9 cellular contexts compared by ENCODE assay signal in the genomic region with DNA sequence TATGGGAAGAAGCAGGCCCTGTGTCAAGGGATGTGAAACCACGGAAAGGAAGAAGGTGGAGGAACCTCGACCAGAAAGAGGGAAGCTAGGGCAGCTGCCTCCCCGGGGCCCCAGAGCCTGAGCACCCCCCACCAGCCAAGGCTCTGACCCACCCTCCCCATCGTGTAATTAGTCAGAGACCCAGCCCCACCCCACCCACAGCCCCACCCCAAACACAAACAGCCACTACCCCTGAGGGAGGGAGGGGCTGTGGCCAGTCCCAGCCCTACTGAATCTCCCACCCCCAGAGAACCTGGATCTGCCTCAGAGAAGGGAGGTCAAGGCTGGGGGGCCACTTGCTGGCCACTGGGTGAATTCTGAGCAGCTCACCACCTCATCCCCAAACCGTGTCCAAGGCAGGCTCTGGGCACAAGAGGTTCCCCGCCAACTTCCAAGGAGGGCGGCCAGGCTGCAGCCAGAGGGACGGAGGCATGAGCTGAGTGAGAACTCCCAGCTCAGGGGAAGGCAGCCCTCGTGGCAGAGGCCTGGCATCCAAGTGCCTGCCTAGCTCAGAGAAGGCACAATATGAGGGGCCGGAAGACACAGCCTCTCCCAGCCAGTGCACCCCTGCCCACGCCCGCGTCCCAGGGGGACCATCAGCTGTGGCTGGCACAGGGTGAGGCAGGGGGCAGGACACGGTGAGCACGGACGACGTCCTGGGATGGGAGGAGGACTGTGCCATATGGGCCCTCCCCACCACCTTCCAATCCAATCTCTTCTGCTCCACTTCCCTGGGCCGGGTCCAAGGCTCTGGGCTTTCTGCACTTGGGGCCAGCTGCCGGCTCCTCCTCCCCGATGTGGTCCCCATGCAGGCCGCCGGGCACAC. TPM values are rescaled to one million over a fixed set of nuclear protein-coding genes. Genes with fewer than 3 reads are reported as not detected.
DNase-seq lines count a peak whose midpoint lies in the region; ATAC-seq and TF ChIP-seq lines count a peak whose summit lies in the region.
"Had no signal": no experiment of that assay in that cellular context is flagged by ENCODE, and none has a peak within 500 bp of the region (broad histone marks: within the 10 kb centered on the region; RNA-seq: fewer than 3 reads in every experiment).

No MANE protein-coding gene starts in this region.

- intact Hi-C loops in mucosa of descending colon (cut with DNase I, micrococcal nuclease) = no loop called here
- intact Hi-C loops in activated CD4-positive, alpha-beta T cell treated with anti-CD3 and anti-CD28 coated beads, Interleukin-2, amount 10 ng/mL, durations not matched to agents 24 days and 14 days (cut with micrococcal nuclease) = loop anchor here (5.0 kb wide), 1 partner anchor 32 kb away; a partner anchor contains a TSS

- H3K36me3 Mint-ChIP-seq in activated CD4-positive, alpha-beta T cell treated with anti-CD3 and anti-CD28 coated beads, Interleukin-2, amount 10 ng/mL, durations not matched to agents 24 days and 14 days (ENCODE audit: low read depth) = no peaks in the 10 kb centered on the region
- H3K36me3 Mint-ChIP-seq: activated naive CD4-positive, alpha-beta T cell treated with anti-CD3 and anti-CD28 coated beads, Interleukin-2, amount 50 U/mL, for 24 hours had no signal

- peaks cover 10% of the 10 kb centered on the region for H3K4me1 Mint-ChIP-seq in activated CD4-positive, alpha-beta T cell treated with anti-CD3 and anti-CD28 coated beads, Interleukin-2, amount 10 ng/mL, durations not matched to agents 24 days and 14 days

- peak overlapping the region; percentile 85 for H3K27ac ChIP-seq in caudate nucleus (ENCODE audit: low read depth, low read length)

- DNase-seq in AG04449 (ENCODE audit: low read depth, low spot score) = no peak
- peak; percentile 95 for DNase-seq in MG63
- peak in 38 of 61 donors; percentile 14 to 91 (median 50) for DNase-seq in caudate nucleus (lab: John Stamatoyannopoulos, UW)
- DNase-seq in mucosa of descending colon = peak; percentile 62 to 80 (median 74)
- DNase-seq in activated CD4-positive, alpha-beta T cell treated with anti-CD3 and anti-CD28 coated beads, Interleukin-2, amount 10 ng/mL, durations not matched to agents 24 days and 14 days = no peak
- DNase-seq in SW480 (ENCODE audit: low spot score) = no peak
- DNase-seq in NCI-H82 (lab: John Stamatoyannopoulos, UW) = no peak

- H3K9me3 ChIP-seq in MG63 = no peaks in the 10 kb centered on the region
- no peaks in the 10 kb centered on the region for H3K9me3 ChIP-seq in mucosa of descending colon

- POLR2A ChIA-PET in AG04449 (lab: Yijun Ruan, JAX) = interaction anchor here (0.5 to 4.7 kb wide), 4 partner anchors 11 to 221 kb away, joined by 3 to 43 read pairs (median 3); a partner anchor contains a TSS

- peaks cover 15% of the 10 kb centered on the region for H3K27me3 Mint-ChIP-seq in activated CD4-positive, alpha-beta T cell treated with anti-CD3 and anti-CD28 coated beads, Interleukin-2, amount 10 ng/mL, durations not matched to agents 24 days and 14 days

- peaks cover 64% of the 10 kb centered on the region for H3K4me1 ChIP-seq in mucosa of descending colon (ENCODE audit: low read depth)

- no peak overlapping the region for H3K4me3 Mint-ChIP-seq in activated CD4-positive, alpha-beta T cell treated with anti-CD3 and anti-CD28 coated beads, Interleukin-2, amount 10 ng/mL, durations not matched to agents 24 days and 14 days
- H3K4me3 Mint-ChIP-seq: activated naive CD4-positive, alpha-beta T cell treated with anti-CD3 and anti-CD28 coated beads, Interleukin-2, amount 50 U/mL, for 24 hours had no signal

- H3K27ac Mint-ChIP-seq in activated CD4-positive, alpha-beta T cell treated with anti-CD3 and anti-CD28 coated beads, Interleukin-2, amount 10 ng/mL, durations not matched to agents 24 days and 14 days = no peak overlapping the region
- H3K27ac Mint-ChIP-seq: activated naive CD4-positive, alpha-beta T cell treated with anti-CD3 and anti-CD28 coated beads, Interleukin-2, amount 50 U/mL, for 24 hours had no signal

- CTCF ChIA-PET in AG04449 (lab: Yijun Ruan, JAX) = interaction anchor here (0.7 to 4.0 kb wide), 11 partner anchors 10 to 62 kb away, joined by 3 to 24 read pairs (median 5); no protein-coding TSS in a partner anchor

- ATAC-seq in mucosa of descending colon (peak; percentile 27), HG03460 (IDR thresholded peaks at IDR 0.05; ENCODE audit: unreplicated experiment) (no peak)

- peaks cover 34% of the 10 kb centered on the region for H3K36me3 ChIP-seq in MG63
- no peaks in the 10 kb centered on the region for H3K36me3 ChIP-seq in mucosa of descending colon (ENCODE audit: low read depth)

- no peaks in the 10 kb centered on the region for H3K27me3 ChIP-seq in MG63

- H3K9me3 Mint-ChIP-seq in activated CD4-positive, alpha-beta T cell treated with anti-CD3 and anti-CD28 coated beads, Interleukin-2, amount 10 ng/mL, durations not matched to agents 24 days and 14 days = no peaks in the 10 kb centered on the region
- H3K9me3 Mint-ChIP-seq: activated naive CD4-positive, alpha-beta T cell treated with anti-CD3 and anti-CD28 coated beads, Interleukin-2, amount 50 U/mL, for 24 hours had no signal

- TF ChIP-seq CTCF in AG04449 (IDR thresholded peaks at IDR 0.05; ENCODE audit: insufficient read depth, low read length, missing control alignments) (no peak), mucosa of descending colon (IDR thresholded peaks at IDR 0.05) (no peak)

- H3K4me3 ChIP-seq in AG04449 (ENCODE audit: low read depth, low read length) = peak overlapping the region; percentile 89
- H3K4me3 ChIP-seq in MG63 = peak overlapping the region; percentile 88
- H3K4me3 ChIP-seq in mucosa of descending colon = no peak overlapping the region

RNA-seq across cellular contexts. Expression of a gene that starts 2.7 kb away (rescaled TPM):
- 65.6 and 80.7 TPM in 2 replicates for total RNA-seq in MG63 (2014; rRNA removed; shearing (Covaris generic); ENCODE audit: low replicate concordance)
- total RNA-seq in mucosa of descending colon = 100 to 1,000 TPM; 232 to 318 (median 250) TPM
- total RNA-seq in activated CD4-positive, alpha-beta T cell treated with anti-CD3 and anti-CD28 coated beads, Interleukin-2, amount 10 ng/mL, durations not matched to agents 24 days and 14 days = 9.0 and 9.5 TPM in 2 replicates

RNA-seq across cellular contexts. Expression of a gene that starts 22.1 kb away (rescaled TPM):
- 0.15 and 0.46 TPM in 2 replicates for total RNA-seq in MG63 (2014; rRNA removed; shearing (Covaris generic); ENCODE audit: low replicate concordance)
- total RNA-seq in mucosa of descending colon = 1 to 10 TPM; 2.8 to 6.3 (median 5.2) TPM
- 1.4 and 2.2 TPM in 2 replicates for total RNA-seq in activated CD4-positive, alpha-beta T cell treated with anti-CD3 and anti-CD28 coated beads, Interleukin-2, amount 10 ng/mL, durations not matched to agents 24 days and 14 days

RNA-seq across cellular contexts. Expression of a gene that starts 34.6 kb away (rescaled TPM):
- 15.0 and 27.8 TPM in 2 replicates for total RNA-seq in MG63 (2014; rRNA removed; shearing (Covaris generic); ENCODE audit: low replicate concordance)
- 1 to 10 TPM; 1.8 to 4.3 (median 3.2) TPM for total RNA-seq in mucosa of descending colon
- total RNA-seq in activated CD4-positive, alpha-beta T cell treated with anti-CD3 and anti-CD28 coated beads, Interleukin-2, amount 10 ng/mL, durations not matched to agents 24 days and 14 days = 27.8 and 29.0 TPM in 2 replicates

RNA-seq across cellular contexts. Expression of a gene that starts 38.4 kb away (rescaled TPM):
- 31.0 and 37.4 TPM in 2 replicates for total RNA-seq in MG63 (2014; rRNA removed; shearing (Covaris generic); ENCODE audit: low replicate concordance)
- total RNA-seq in mucosa of descending colon = 10 to 100 TPM; 54.3 to 61.7 (median 58.8) TPM
- total RNA-seq in activated CD4-positive, alpha-beta T cell treated with anti-CD3 and anti-CD28 coated beads, Interleukin-2, amount 10 ng/mL, durations not matched to agents 24 days and 14 days = 44.0 and 44.1 TPM in 2 replicates

RNA-seq across cellular contexts. Expression of a gene that starts 43.3 kb away (rescaled TPM):
- 54.4 and 58.0 TPM in 2 replicates for total RNA-seq in MG63 (2014; rRNA removed; shearing (Covaris generic); ENCODE audit: low replicate concordance)
- total RNA-seq in mucosa of descending colon = 1 to 10 TPM; 2.3 to 6.5 (median 5.2) TPM
- 20.1 and 21.5 TPM in 2 replicates for total RNA-seq in activated CD4-positive, alpha-beta T cell treated with anti-CD3 and anti-CD28 coated beads, Interleukin-2, amount 10 ng/mL, durations not matched to agents 24 days and 14 days

Comparison
In these comparisons a context has a peak if more than half of its experiments do, and no peak if none do; other contexts are left out.
1. DNase-seq: peak in MG63 (single experiment), caudate nucleus (38 of 61) and mucosa of descending colon (3 of 3); none in AG04449 (single experiment), activated CD4-positive, alpha-beta T cell treated with anti-CD3 and anti-CD28 coated beads, Interleukin-2, amount 10 ng/mL, durations not matched to agents 24 days and 14 days (single experiment), SW480 (single experiment) and NCI-H82 (single experiment).